Comparison of ENCODE assay signal across 15 cellular contexts in genomic region chr22:25282346-25282670, GRCh38.
DNase-seq lines count a peak whose midpoint lies in the region; ATAC-seq lines count a peak whose summit lies in the region.
"Had no signal": no experiment of that assay in that cellular context is flagged by ENCODE, and none has a peak within 500 bp of the region (broad histone marks: within the 10 kb centered on the region; RNA-seq: fewer than 3 reads in every experiment).

No MANE protein-coding gene starts in this region.

- H3K27me3 Mint-ChIP-seq in stimulated activated naive CD8-positive, alpha-beta T cell treated with anti-CD3 and anti-CD28 coated beads, Interleukin-15, amount 100 ng/mL, for 72 hours: peaks cover 76% of the 10 kb centered on the region

- H3K27me3 ChIP-seq in mesendoderm (ENCODE audit: insufficient read depth, low read length, poor library complexity): peaks cover 15% of the 10 kb centered on the region

- H3K56ac ChIP-seq in mesendoderm (ENCODE audit: low read length): peak overlapping the region; percentile 83

- no peak overlapping the region for H3K4ac ChIP-seq in mesendoderm (ENCODE audit: low read depth, low read length)

- H3K4me1 Mint-ChIP-seq in stimulated activated naive CD8-positive, alpha-beta T cell treated with anti-CD3 and anti-CD28 coated beads, Interleukin-15, amount 100 ng/mL, for 72 hours: peaks cover 17% of the 10 kb centered on the region

- H3K4me1 ChIP-seq in mesendoderm (ENCODE audit: control insufficient read depth, low read depth, low read length): no peaks in the 10 kb centered on the region
- H3K4me1 ChIP-seq: pancreas had no signal

- ATAC-seq in stimulated activated naive CD8-positive, alpha-beta T cell treated with anti-CD3 and anti-CD28 coated beads, Interleukin-15, amount 100 ng/mL, for 72 hours: peak; percentile 28
- no peak for ATAC-seq in stimulated activated naive CD8-positive, alpha-beta T cell treated with anti-CD3 and anti-CD28 coated beads, Interleukin-15, Interleukin-2, amounts not matched to agents 100 U/mL and 50 U/mL, for 24 hours
- no peak for ATAC-seq in HG03520 (IDR thresholded peaks at IDR 0.05; ENCODE audit: unreplicated experiment)
- ATAC-seq in GM18909 (IDR thresholded peaks at IDR 0.05; ENCODE audit: poor library complexity, unreplicated experiment): no peak

- no peak overlapping the region for H3K18ac ChIP-seq in mesendoderm (ENCODE audit: low read length)

- peak overlapping the region; percentile 69 to 73 for H3K4me3 Mint-ChIP-seq in stimulated activated naive CD8-positive, alpha-beta T cell treated with anti-CD3 and anti-CD28 coated beads, Interleukin-15, amount 100 ng/mL, for 72 hours
- H3K4me3 Mint-ChIP-seq: activated CD4-positive, alpha-beta memory T cell treated with anti-CD3 and anti-CD28 coated beads, Interleukin-2, amount 10 ng/mL, durations not matched to agents 7 days and 5 days had no signal

- H3K27ac Mint-ChIP-seq in stimulated activated naive CD8-positive, alpha-beta T cell treated with anti-CD3 and anti-CD28 coated beads, Interleukin-15, amount 100 ng/mL, for 72 hours: no peak overlapping the region
- H3K27ac Mint-ChIP-seq: activated CD4-positive, alpha-beta memory T cell treated with anti-CD3 and anti-CD28 coated beads, Interleukin-2, amount 10 ng/mL, durations not matched to agents 7 days and 5 days had no signal

- H4K5ac ChIP-seq in mesendoderm (ENCODE audit: low read length): no peak overlapping the region

- no peaks in the 10 kb centered on the region for H3K79me1 ChIP-seq in mesendoderm (ENCODE audit: low read length)

- H3K36me3 ChIP-seq in mesendoderm (ENCODE audit: control insufficient read depth, insufficient read depth, low read length): no peaks in the 10 kb centered on the region
- H3K36me3 ChIP-seq: pancreas had no signal

- no peaks in the 10 kb centered on the region for H3K9me3 Mint-ChIP-seq in stimulated activated naive CD8-positive, alpha-beta T cell treated with anti-CD3 and anti-CD28 coated beads, Interleukin-15, amount 100 ng/mL, for 72 hours
- H3K9me3 Mint-ChIP-seq: activated CD4-positive, alpha-beta memory T cell treated with anti-CD3 and anti-CD28 coated beads, Interleukin-2, amount 10 ng/mL, durations not matched to agents 7 days and 5 days had no signal

- no peak overlapping the region for H3K23ac ChIP-seq in mesendoderm (ENCODE audit: low read length)

- no peak overlapping the region for H4K8ac ChIP-seq in mesendoderm (ENCODE audit: low read depth, low read length)

- H2BK120ac ChIP-seq in mesendoderm (ENCODE audit: low read depth, low read length): no peak overlapping the region

- H3K79me2 ChIP-seq in mesendoderm (ENCODE audit: control insufficient read depth, insufficient read depth, low read length): no peaks in the 10 kb centered on the region

- peak overlapping the region; percentile 59 for H3K9ac ChIP-seq in mesendoderm (ENCODE audit: low read length)

- no CpG with 5 or more reads among the region's 17 CpGs for WGBS in mesendoderm (ENCODE audit: extremely low coverage, insufficient coverage, low lambda C conversion rate)

- H2BK15ac ChIP-seq in mesendoderm (replicated peaks; ENCODE audit: low read depth): no peak overlapping the region

- no peak overlapping the region for H2AK5ac ChIP-seq in mesendoderm (ENCODE audit: low read length)

- DNase-seq in stimulated activated naive CD8-positive, alpha-beta T cell treated with anti-CD3 and anti-CD28 coated beads, Interleukin-15, amount 100 ng/mL, for 72 hours: no peak
- DNase-seq in stimulated activated naive CD8-positive, alpha-beta T cell treated with anti-CD3 and anti-CD28 coated beads, Interleukin-15, Interleukin-2, amounts not matched to agents 100 U/mL and 50 U/mL, for 24 hours: no peak
- DNase-seq in astrocyte of the hippocampus (ENCODE audit: low read depth, low spot score) (peak; percentile 5), mesendoderm (peak; percentile 30), NCI-H446 (lab: John Stamatoyannopoulos, UW) (no peak), NCI-H2196 treated with DMSO at 0.1 percent for 48 hours (lab: John Stamatoyannopoulos, UW; ENCODE audit: unreplicated experiment) (no peak)
- DNase-seq: activated CD4-positive, alpha-beta memory T cell treated with anti-CD3 and anti-CD28 coated beads, Interleukin-2, amount 10 ng/mL, durations not matched to agents 7 days and 5 days; activated naive CD4-positive, alpha-beta T cell treated with anti-CD3 and anti-CD28 coated beads, Interleukin-2, amount 50 U/mL, for 16 hours; dorsolateral prefrontal cortex; GDM1; NCI-H2107; stimulated activated CD8-positive, alpha-beta memory T cell treated with anti-CD3 and anti-CD28 coated beads, Interleukin-4, amount 100 ng/mL, for 48 hours had no signal

- H3K27ac ChIP-seq in mesendoderm (ENCODE audit: low read depth, low read length): no peak overlapping the region
- H3K27ac ChIP-seq: dorsolateral prefrontal cortex, pancreas had no signal

- H3K4me2 ChIP-seq in mesendoderm (ENCODE audit: low read length): peak overlapping the region; percentile 87

- no peak overlapping the region for H2BK5ac ChIP-seq in mesendoderm (ENCODE audit: low read length)

- H3K4me3 ChIP-seq in mesendoderm (ENCODE audit: low read length): peak overlapping the region; percentile 40

Comparison
In these comparisons a context has a peak if more than half of its experiments do, and no peak if none do; other contexts are left out.
1. DNase-seq: peak in astrocyte of the hippocampus (single experiment) and mesendoderm (single experiment); none in stimulated activated naive CD8-positive, alpha-beta T cell treated with anti-CD3 and anti-CD28 coated beads, Interleukin-15, amount 100 ng/mL, for 72 hours (0 of 2), stimulated activated naive CD8-positive, alpha-beta T cell treated with anti-CD3 and anti-CD28 coated beads, Interleukin-15, Interleukin-2, amounts not matched to agents 100 U/mL and 50 U/mL, for 24 hours (single experiment), NCI-H446 (0 of 2) and NCI-H2196 treated with DMSO at 0.1 percent for 48 hours (single experiment).